18 cellular contexts compared by ENCODE assay signal in genomic region chr19:4081441-4082129, GRCh38. TPM values are rescaled to one million over a fixed set of nuclear protein-coding genes. Genes with fewer than 3 reads are reported as not detected.
A peak's percentile ranks its signal among the peaks of the same experiment; 100 is the strongest.
DNase-seq lines count a peak whose midpoint lies in the region; TF ChIP-seq lines count a peak whose summit lies in the region.
"Had no signal": no experiment of that assay in that cellular context is flagged by ENCODE, and none has a peak within 500 bp of the region (broad histone marks: within the 10 kb centered on the region; RNA-seq: fewer than 3 reads in every experiment).

No MANE protein-coding gene starts in this region.

- H3K36me3 ChIP-seq in tibial nerve: no peaks in the 10 kb centered on the region
- H3K36me3 ChIP-seq: BLaER1, esophagus squamous epithelium, lower lobe of right lung, prostate gland, thoracic aorta had no signal

- no peak overlapping the region for H3K4me3 ChIP-seq in tibial nerve
- H3K4me3 ChIP-seq: BLaER1, esophagus squamous epithelium, lower lobe of right lung, prostate gland, thoracic aorta had no signal

- DNase-seq in CMK (ENCODE audit: low read depth) (peak; percentile 91), HEK293T (ENCODE audit: extremely low spot score) (no peak), UCSD-AML1 (lab: John Stamatoyannopoulos, UW; ENCODE audit: unreplicated experiment) (peak; percentile 79), left kidney (ENCODE audit: low read depth, low spot score) (peak; percentile 47), foreskin melanocyte (no peak), tibial nerve (ENCODE audit: low spot score in 2 of 2) (no peak)
- no peak for DNase-seq in stimulated activated CD4-positive, alpha-beta T cell treated with anti-CD3 and anti-CD28 coated beads, Interleukin-2, amount 100 ng/mL, for 48 hours
- DNase-seq: esophagus squamous epithelium, head of caudate nucleus, MM.1S, NCI-H187 treated with DMSO at 0.1 percent for 48 hours, NCI-H510A treated with DMSO at 0.1 percent for 48 hours, SIG-M5, small intestine had no signal

- H3K27me3 ChIP-seq in tibial nerve: no peaks in the 10 kb centered on the region
- H3K27me3 ChIP-seq: BLaER1, esophagus squamous epithelium had no signal

- POLR2A ChIA-PET in HEK293T (lab: Yijun Ruan, JAX): interaction anchor here (1.0 kb wide), 1 partner anchor 96 kb away, joined by 3 read pairs; the partner anchor contains the start of gene EEF2

- TF ChIP-seq POLR2A in tibial nerve (IDR thresholded peaks at IDR 0.05): no peak

- peaks cover 3 to 35% (median 22%) of the 10 kb centered on the region in 4 donors for H3K4me1 ChIP-seq in tibial nerve

- no peaks in the 10 kb centered on the region for H3K9me3 ChIP-seq in tibial nerve
- H3K9me3 ChIP-seq: BLaER1, esophagus squamous epithelium, lower lobe of right lung, prostate gland, thoracic aorta had no signal

- TF ChIP-seq CTCF in tibial nerve (IDR thresholded peaks at IDR 0.05): no peak

- TF ChIP-seq EP300 in tibial nerve (IDR thresholded peaks at IDR 0.05): no peak

- 16 to 19% methylated on average over 2 of the region's 2 CpGs for WGBS in tibial nerve, 2 donors

- CTCF ChIA-PET in HEK293T (lab: Yijun Ruan, JAX): interaction anchor here (0.6 kb wide), 1 partner anchor 58 kb away, joined by 3 read pairs; no protein-coding TSS in a partner anchor

- H3K27ac ChIP-seq in tibial nerve: no peak overlapping the region
- H3K27ac ChIP-seq: BLaER1, lower lobe of right lung, prostate gland, thoracic aorta had no signal

TF ChIP-seq in HEK293T, 16 proteins besides CTCF, POLR2A, EP300 and RAD21:
- TF ChIP-seq BHLHE40 (IDR thresholded peaks at IDR 0.05; ENCODE audit: borderline replicate concordance) (no peak), PKNOX1 (IDR thresholded peaks at IDR 0.05) (peak; percentile 69)
TF ChIP-seq in HEK293T: peak in this region for 1.

RNA-seq across cellular contexts. Expression of gene ZBTB7A, which starts 14.9 kb away (rescaled TPM):
- 10 to 100 TPM; 64.9 to 97.7 (median 86.7) TPM for total RNA-seq in tibial nerve

RNA-seq across cellular contexts. Expression of gene MAP2K2, which starts 42.3 kb away (rescaled TPM):
- 100 to 1,000 TPM in 1 of 4 donors, 10 to 100 TPM in 3; 36.9 to 128 (median 75.0) TPM for total RNA-seq in tibial nerve

Comparison
In these comparisons a context has a peak if more than half of its experiments do, and no peak if none do; other contexts are left out.
1. DNase-seq: peak in CMK (single experiment), UCSD-AML1 (single experiment) and left kidney (single experiment); none in HEK293T (single experiment), foreskin melanocyte (single experiment), tibial nerve (0 of 2) and stimulated activated CD4-positive, alpha-beta T cell treated with anti-CD3 and anti-CD28 coated beads, Interleukin-2, amount 100 ng/mL, for 48 hours (0 of 2).